ENCODE assay signal across 9 cellular contexts in genomic region chr19:38551450-38551813, GRCh38.
DNase-seq lines count a peak whose midpoint lies in the region; ATAC-seq and TF ChIP-seq lines count a peak whose summit lies in the region.
"Had no signal": no experiment of that assay in that cellular context is flagged by ENCODE, and none has a peak within 500 bp of the region (broad histone marks: within the 10 kb centered on the region; RNA-seq: fewer than 3 reads in every experiment).

No MANE protein-coding gene starts in this region.

- no peaks in the 10 kb centered on the region for H3K36me3 Mint-ChIP-seq in activated naive CD4-positive, alpha-beta T cell treated with anti-CD3 and anti-CD28 coated beads, Interleukin-2, amount 50 U/mL, for 72 hours
- no peaks in the 10 kb centered on the region for H3K36me3 Mint-ChIP-seq in activated naive CD4-positive, alpha-beta T cell treated with anti-CD3 and anti-CD28 coated beads, Interleukin-2, amount 10 ng/mL, durations not matched to agents 7 days and 5 days
- H3K36me3 Mint-ChIP-seq in activated naive CD8-positive, alpha-beta T cell: no peaks in the 10 kb centered on the region

- no peak for TF ChIP-seq CTCF in gastrocnemius medialis (IDR thresholded peaks at IDR 0.05 in 4 of 5, conservative IDR thresholded peaks at IDR 0.05 in 1 of 5)

- H3K4me1 Mint-ChIP-seq in activated naive CD4-positive, alpha-beta T cell treated with anti-CD3 and anti-CD28 coated beads, Interleukin-2, amount 10 ng/mL, durations not matched to agents 7 days and 5 days: peaks cover 22% of the 10 kb centered on the region
- peaks cover 21% of the 10 kb centered on the region for H3K4me1 Mint-ChIP-seq in activated naive CD8-positive, alpha-beta T cell (ENCODE audit: low read depth)

- CTCF ChIA-PET in activated naive CD4-positive, alpha-beta T cell treated with anti-CD3 and anti-CD28 coated beads, Interleukin-2, amount 10 ng/mL, durations not matched to agents 7 days and 5 days (lab: Charles Lee): interaction anchor here (0.6 kb wide), 1 partner anchor 79 kb away, joined by 4 read pairs; no protein-coding TSS in a partner anchor

- peak overlapping the region; percentile 17 to 52 for H3K27ac Mint-ChIP-seq in activated naive CD4-positive, alpha-beta T cell treated with anti-CD3 and anti-CD28 coated beads, Interleukin-2, amount 50 U/mL, for 72 hours
- H3K27ac Mint-ChIP-seq in activated naive CD4-positive, alpha-beta T cell treated with anti-CD3 and anti-CD28 coated beads, Interleukin-2, amount 10 ng/mL, durations not matched to agents 7 days and 5 days: no peak overlapping the region
- no peak overlapping the region for H3K27ac Mint-ChIP-seq in activated naive CD8-positive, alpha-beta T cell

- H3K4me1 ChIP-seq in gastrocnemius medialis: no peaks in the 10 kb centered on the region

- H3K4me3 ChIP-seq in gastrocnemius medialis: no peak overlapping the region

- ATAC-seq in activated naive CD4-positive, alpha-beta T cell treated with anti-CD3 and anti-CD28 coated beads, Interleukin-2, amount 50 U/mL, for 72 hours: peak; percentile 91 to 95
- ATAC-seq in HG03139 (IDR thresholded peaks at IDR 0.05; ENCODE audit: unreplicated experiment) (peak; percentile 58), gastrocnemius medialis (no peak)
- ATAC-seq in stimulated activated naive CD8-positive, alpha-beta T cell treated with anti-CD3 and anti-CD28 coated beads, Interleukin-15, Interleukin-2, amounts not matched to agents 100 U/mL and 50 U/mL, for 24 hours: peak; percentile 88

- no peaks in the 10 kb centered on the region for H3K27me3 ChIP-seq in gastrocnemius medialis

- H3K27ac ChIP-seq in gastrocnemius medialis: peak overlapping the region in 1 of 4 donors; percentile 1

- peak; percentile 52 to 74 for DNase-seq in activated naive CD4-positive, alpha-beta T cell treated with anti-CD3 and anti-CD28 coated beads, Interleukin-2, amount 50 U/mL, for 72 hours (ENCODE audit: low spot score in 2 of 2)
- DNase-seq in activated naive CD4-positive, alpha-beta T cell treated with anti-CD3 and anti-CD28 coated beads, Interleukin-2, amount 10 ng/mL, durations not matched to agents 7 days and 5 days: no peak
- DNase-seq in stimulated activated naive CD8-positive, alpha-beta T cell treated with anti-CD3 and anti-CD28 coated beads, Interleukin-15, Interleukin-2, amounts not matched to agents 100 U/mL and 50 U/mL, for 24 hours: peak; percentile 62
- DNase-seq in amygdala (lab: John Stamatoyannopoulos, UW): no peak
- DNase-seq in gastrocnemius medialis: no peak
- no peak for DNase-seq in AML-193 (lab: John Stamatoyannopoulos, UW)
- DNase-seq: NCI-H69 had no signal

- H3K9me3 ChIP-seq in gastrocnemius medialis: no peaks in the 10 kb centered on the region

- peaks cover 0 to 76% of the 10 kb centered on the region in 2 donors for H3K36me3 ChIP-seq in gastrocnemius medialis

- no peak overlapping the region for H3K4me3 Mint-ChIP-seq in activated naive CD4-positive, alpha-beta T cell treated with anti-CD3 and anti-CD28 coated beads, Interleukin-2, amount 10 ng/mL, durations not matched to agents 7 days and 5 days
- peak overlapping the region; percentile 21 for H3K4me3 Mint-ChIP-seq in activated naive CD8-positive, alpha-beta T cell

- peaks cover 13% of the 10 kb centered on the region for H3K27me3 Mint-ChIP-seq in activated naive CD4-positive, alpha-beta T cell treated with anti-CD3 and anti-CD28 coated beads, Interleukin-2, amount 10 ng/mL, durations not matched to agents 7 days and 5 days
- peaks cover 7% of the 10 kb centered on the region for H3K27me3 Mint-ChIP-seq in activated naive CD8-positive, alpha-beta T cell

- no peaks in the 10 kb centered on the region for H3K9me3 Mint-ChIP-seq in activated naive CD4-positive, alpha-beta T cell treated with anti-CD3 and anti-CD28 coated beads, Interleukin-2, amount 50 U/mL, for 72 hours
- no peaks in the 10 kb centered on the region for H3K9me3 Mint-ChIP-seq in activated naive CD4-positive, alpha-beta T cell treated with anti-CD3 and anti-CD28 coated beads, Interleukin-2, amount 10 ng/mL, durations not matched to agents 7 days and 5 days
- H3K9me3 Mint-ChIP-seq in activated naive CD8-positive, alpha-beta T cell (ENCODE audit: low read depth): no peaks in the 10 kb centered on the region

- in situ Hi-C loops in gastrocnemius medialis (cut with MboI; ENCODE audit: low sequenced_read_pairs in 4 of 4): no loop called here

- TF ChIP-seq POLR2A in gastrocnemius medialis (IDR thresholded peaks at IDR 0.05): no peak

- intact Hi-C loops in gastrocnemius medialis (cut with DNase I; ENCODE audit: low total_unique reads): no loop called here

Comparison
In these comparisons a context has a peak if more than half of its experiments do, and no peak if none do; other contexts are left out.
1. DNase-seq: peak in activated naive CD4-positive, alpha-beta T cell treated with anti-CD3 and anti-CD28 coated beads, Interleukin-2, amount 50 U/mL, for 72 hours (2 of 2) and stimulated activated naive CD8-positive, alpha-beta T cell treated with anti-CD3 and anti-CD28 coated beads, Interleukin-15, Interleukin-2, amounts not matched to agents 100 U/mL and 50 U/mL, for 24 hours (single experiment); none in activated naive CD4-positive, alpha-beta T cell treated with anti-CD3 and anti-CD28 coated beads, Interleukin-2, amount 10 ng/mL, durations not matched to agents 7 days and 5 days (single experiment), amygdala (0 of 56), gastrocnemius medialis (0 of 2) and AML-193 (0 of 2).
2. H3K27ac Mint-ChIP-seq: peak in activated naive CD4-positive, alpha-beta T cell treated with anti-CD3 and anti-CD28 coated beads, Interleukin-2, amount 50 U/mL, for 72 hours (2 of 2); none in activated naive CD4-positive, alpha-beta T cell treated with anti-CD3 and anti-CD28 coated beads, Interleukin-2, amount 10 ng/mL, durations not matched to agents 7 days and 5 days (single experiment) and activated naive CD8-positive, alpha-beta T cell (single experiment).
3. ATAC-seq: peak in activated naive CD4-positive, alpha-beta T cell treated with anti-CD3 and anti-CD28 coated beads, Interleukin-2, amount 50 U/mL, for 72 hours (2 of 2), HG03139 (single experiment) and stimulated activated naive CD8-positive, alpha-beta T cell treated with anti-CD3 and anti-CD28 coated beads, Interleukin-15, Interleukin-2, amounts not matched to agents 100 U/mL and 50 U/mL, for 24 hours (single experiment); none in gastrocnemius medialis (0 of 2).